In genomic region chr1:53982034-53982761, GRCh38 we compare ENCODE assay signal across 9 cellular contexts. TPM values are rescaled to one million over a fixed set of nuclear protein-coding genes. Genes with fewer than 3 reads are reported as not detected.
DNase-seq lines count a peak whose midpoint lies in the region; ATAC-seq and TF ChIP-seq lines count a peak whose summit lies in the region.
"Had no signal": no experiment of that assay in that cellular context is flagged by ENCODE, and none has a peak within 500 bp of the region (broad histone marks: within the 10 kb centered on the region; RNA-seq: fewer than 3 reads in every experiment).

No MANE protein-coding gene starts in this region.

- peak; percentile 50 for DNase-seq in Ammon's horn (ENCODE audit: low spot score)
- peak; percentile 38 for DNase-seq in NCI-H2171 treated with DMSO at 0.1 percent for 48 hours (lab: John Stamatoyannopoulos, UW)
- peak; percentile 53 for DNase-seq in endothelial cell (ENCODE audit: low spot score)
- DNase-seq in mucosa of gallbladder (ENCODE audit: low spot score), result peak; percentile 35
- no peak for DNase-seq in RPMI8226
- no peak for DNase-seq in GM13977 (ENCODE audit: low spot score)

- no peaks in the 10 kb centered on the region for H3K36me3 Mint-ChIP-seq in endothelial cell (ENCODE audit: low read depth, unreplicated experiment)

- peaks cover 3% of the 10 kb centered on the region for H3K27me3 Mint-ChIP-seq in endothelial cell (ENCODE audit: unreplicated experiment)

- peaks cover 27% of the 10 kb centered on the region for H3K4me1 Mint-ChIP-seq in endothelial cell (ENCODE audit: unreplicated experiment)

- peak overlapping the region; percentile 66 for H3K4me3 Mint-ChIP-seq in endothelial cell (ENCODE audit: unreplicated experiment)

- in situ Hi-C loops in GM13977 (cut with MboI; ENCODE audit: low pct_unique_long_range_greater_than_20kb, low sequenced_read_pairs, unreplicated experiment), result no loop called here

- H3K27ac Mint-ChIP-seq in endothelial cell (ENCODE audit: unreplicated experiment), result peak overlapping the region; percentile 43

- TF ChIP-seq CTCF in endothelial cell (IDR thresholded peaks at IDR 0.05; ENCODE audit: unreplicated experiment), result no peak
- TF ChIP-seq CTCF in GM13977 (IDR thresholded peaks at IDR 0.05; ENCODE audit: extremely low read depth, insufficient read depth, missing control alignments), result no peak

- no peaks in the 10 kb centered on the region for H3K9me3 Mint-ChIP-seq in endothelial cell (ENCODE audit: unreplicated experiment)

- no peak for ATAC-seq in HG03025 (IDR thresholded peaks at IDR 0.05; ENCODE audit: low FRiP score, unreplicated experiment)
- ATAC-seq in HG03280 (IDR thresholded peaks at IDR 0.05; ENCODE audit: unreplicated experiment), result no peak

RNA-seq across cellular contexts. Expression of gene LDLRAD1, which starts 35.8 kb away (rescaled TPM):
- not detected for total RNA-seq in endothelial cell (ENCODE audit: unreplicated experiment)
- total RNA-seq in mucosa of gallbladder, result 1.3 TPM
- total RNA-seq: subcutaneous adipose tissue had no signal

RNA-seq across cellular contexts. Expression of gene LRRC42, which starts 36.0 kb away (rescaled TPM):
- 43.6 TPM for total RNA-seq in endothelial cell (ENCODE audit: unreplicated experiment)
- total RNA-seq in mucosa of gallbladder, result 25.7 TPM

RNA-seq across cellular contexts. Expression of gene IFT25, which starts 36.7 kb away (rescaled TPM):
- 27.7 TPM for total RNA-seq in endothelial cell (ENCODE audit: unreplicated experiment)
- total RNA-seq in mucosa of gallbladder, result 24.4 TPM

Comparison
In these comparisons a context has a peak if more than half of its experiments do, and no peak if none do; other contexts are left out.
1. DNase-seq: peak in Ammon's horn (single experiment), NCI-H2171 treated with DMSO at 0.1 percent for 48 hours (single experiment), endothelial cell (single experiment) and mucosa of gallbladder (single experiment); none in RPMI8226 (single experiment) and GM13977 (single experiment).